24 cellular contexts compared by ENCODE assay signal in the genomic region with DNA sequence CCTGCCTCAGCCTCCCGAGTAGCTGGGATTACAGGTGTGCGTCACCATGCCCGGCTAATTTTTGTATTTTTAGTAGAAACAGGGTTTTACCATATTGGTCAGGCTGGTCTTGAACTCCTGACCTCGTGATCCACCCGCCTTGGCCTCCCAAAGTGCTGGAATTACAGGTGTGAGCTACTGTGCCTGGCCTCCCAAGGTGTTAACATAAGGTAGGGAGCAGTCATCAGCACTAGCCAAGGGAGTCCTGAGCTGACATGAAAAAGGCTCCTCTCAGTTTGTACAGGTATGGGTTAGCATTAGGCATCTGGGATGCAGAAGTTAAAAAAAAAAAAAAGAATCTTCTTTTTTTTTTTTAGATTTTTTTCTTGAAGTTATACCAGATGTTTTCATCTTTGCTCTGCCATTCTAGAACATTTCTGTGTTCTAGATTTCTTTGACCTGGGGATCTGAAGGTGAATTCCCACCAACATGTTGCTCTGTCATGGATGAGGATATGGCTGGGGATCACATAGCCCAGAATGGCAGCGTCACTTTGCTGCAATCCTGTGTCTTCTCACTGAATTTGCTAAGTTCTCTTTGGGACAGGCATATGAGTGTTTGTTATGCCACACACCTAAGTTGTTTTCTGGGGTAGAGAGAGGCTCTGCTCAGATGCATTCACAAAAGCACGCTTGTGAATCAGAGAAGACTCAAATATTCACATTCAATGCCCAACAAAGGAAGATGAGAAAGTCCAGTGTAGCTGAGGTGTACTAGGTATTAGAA. TPM values are rescaled to one million over a fixed set of nuclear protein-coding genes. Genes with fewer than 3 reads are reported as not detected.
DNase-seq lines count a peak whose midpoint lies in the region; ATAC-seq and TF ChIP-seq lines count a peak whose summit lies in the region.
"Had no signal": no experiment of that assay in that cellular context is flagged by ENCODE, and none has a peak within 500 bp of the region (broad histone marks: within the 10 kb centered on the region; RNA-seq: fewer than 3 reads in every experiment).

No MANE protein-coding gene starts in this region.

- H3K27me3 ChIP-seq in GM23338 (ENCODE audit: insufficient read depth) = no peaks in the 10 kb centered on the region
- no peaks in the 10 kb centered on the region for H3K27me3 ChIP-seq in body of pancreas
- H3K27me3 ChIP-seq: uterus had no signal

- no peak for TF ChIP-seq POLR2A in body of pancreas (IDR thresholded peaks at IDR 0.05)

- H3K4me1 Mint-ChIP-seq in GM23338 (no peaks in the 10 kb centered on the region; the same call in 2 of the 3 replicates), progenitor cell of endocrine pancreas (ENCODE audit: low read depth) (peaks cover 2% of the 10 kb centered on the region), Calu3 (ENCODE audit: low read depth, unreplicated experiment) (no peaks in the 10 kb centered on the region)
- H3K4me1 Mint-ChIP-seq: memory B cell had no signal

- ATAC-seq in GM23338 (peak; percentile 36; the same call in 1 of the 3 replicates), body of pancreas (peak; percentile 52)
- ATAC-seq: GM12878, psoas muscle had no signal

- H3K36me3 Mint-ChIP-seq in GM23338 (ENCODE audit: low read depth) = no peaks in the 10 kb centered on the region
- no peaks in the 10 kb centered on the region for H3K36me3 Mint-ChIP-seq in progenitor cell of endocrine pancreas (ENCODE audit: insufficient read depth)
- H3K36me3 Mint-ChIP-seq in Calu3 (ENCODE audit: insufficient read depth, unreplicated experiment) = peaks cover 5% of the 10 kb centered on the region
- H3K36me3 Mint-ChIP-seq: memory B cell had no signal

- in situ Hi-C loops in GM13976 (cut with MboI; ENCODE audit: low sequenced_read_pairs, unreplicated experiment) = no loop called here

- H3K4me3 Mint-ChIP-seq in GM23338 (no peak overlapping the region), progenitor cell of endocrine pancreas (ENCODE audit: low read depth) (no peak overlapping the region), Calu3 (ENCODE audit: low read depth, unreplicated experiment) (no peak overlapping the region)
- H3K4me3 Mint-ChIP-seq: activated T-helper 1 cell treated with anti-CD3 and anti-CD28 coated beads, Interleukin-12 subunit alpha, Interleukin-12 subunit beta, Interleukin-2, Interleukin-4 antibody, amounts not matched to agents 30 ng/mL and 10 ng/mL and 1 ng/mL, durations not matched to agents 14 hours and 24 hours and 36 hours; memory B cell had no signal

- WGBS in body of pancreas, 2 donors = 81% methylated on average over 7 of the region's 7 CpGs

- H3K27ac ChIP-seq in GM23338 (ENCODE audit: low read depth) (no peak overlapping the region), body of pancreas (no peak overlapping the region)
- H3K27ac ChIP-seq: psoas muscle, thoracic aorta, uterus, VCaP had no signal

- no peak overlapping the region for H3K4me3 ChIP-seq in GM23338
- no peak overlapping the region for H3K4me3 ChIP-seq in body of pancreas
- H3K4me3 ChIP-seq: GM12878, psoas muscle, thoracic aorta, uterus had no signal

- TF ChIP-seq CTCF in GM23338 (conservative IDR thresholded peaks at IDR 0.05; ENCODE audit: low read depth in 2 of 2) (no peak), body of pancreas (IDR thresholded peaks at IDR 0.05) (no peak), progenitor cell of endocrine pancreas (IDR thresholded peaks at IDR 0.05; ENCODE audit: unreplicated experiment) (no peak), Calu3 (IDR thresholded peaks at IDR 0.05; ENCODE audit: unreplicated experiment) (no peak), GM13976 (IDR thresholded peaks at IDR 0.05; ENCODE audit: borderline replicate concordance, control extremely low read depth, extremely low read depth, insufficient read depth, missing control alignments) (no peak)

- H3K4me2 ChIP-seq in GM23338 = no peak overlapping the region
- H3K4me2 ChIP-seq: SK-N-SH had no signal

- H3K27ac Mint-ChIP-seq in GM23338 (no peak overlapping the region), progenitor cell of endocrine pancreas (peak overlapping the region; percentile 45), Calu3 (ENCODE audit: unreplicated experiment) (no peak overlapping the region)
- H3K27ac Mint-ChIP-seq: activated T-helper 1 cell treated with anti-CD3 and anti-CD28 coated beads, Interleukin-12 subunit alpha, Interleukin-12 subunit beta, Interleukin-2, Interleukin-4 antibody, amounts not matched to agents 30 ng/mL and 10 ng/mL and 1 ng/mL, durations not matched to agents 14 hours and 24 hours and 36 hours; memory B cell had no signal

- BruUV-seq in Calu3 (replicated peaks; lab: Mats Ljungman, UMichigan) = no TSS peak

- H3K9me3 ChIP-seq in body of pancreas = no peaks in the 10 kb centered on the region
- H3K9me3 ChIP-seq: psoas muscle, SK-N-SH, thoracic aorta, uterus had no signal

- H3K27me3 Mint-ChIP-seq in GM23338 (ENCODE audit: insufficient read depth, low read depth, poor library complexity) = peaks cover 3% of the 10 kb centered on the region
- H3K27me3 Mint-ChIP-seq in progenitor cell of endocrine pancreas = no peaks in the 10 kb centered on the region
- no peaks in the 10 kb centered on the region for H3K27me3 Mint-ChIP-seq in Calu3 (ENCODE audit: unreplicated experiment)

- peak; percentile 57 for DNase-seq in activated CD8-positive, alpha-beta memory T cell treated with anti-CD3 and anti-CD28 coated beads for 24 hours
- no peak for DNase-seq in activated CD8-positive, alpha-beta memory T cell treated with anti-CD3 and anti-CD28 coated beads, Interleukin-2, amount 50 U/mL, for 4 hours
- DNase-seq in GM23338 (ENCODE audit: low spot score) = no peak
- DNase-seq in body of pancreas = no peak
- DNase-seq in progenitor cell of endocrine pancreas (ENCODE audit: low spot score, unreplicated experiment) = no peak
- DNase-seq in Calu3 = no peak
- no peak for DNase-seq in GM13976 (ENCODE audit: low spot score)
- no peak for DNase-seq in activated CD4-positive, CD25-positive, alpha-beta regulatory T cell treated with anti-CD3 and anti-CD28 coated beads, Interleukin-2, amount 50 U/mL, for 72 hours
- DNase-seq: glutamatergic neuron; HCEC 1CT; NCI-H1105; NCI-H2029; NCI-H345; NCI-H774; psoas muscle; SK-N-SH; stimulated activated CD4-positive, alpha-beta T cell treated with anti-CD3 and anti-CD28 coated beads, Interleukin-2, amount 100 ng/mL, for 24 hours; uterus had no signal

- H3K9me3 Mint-ChIP-seq in GM23338 = no peaks in the 10 kb centered on the region
- H3K9me3 Mint-ChIP-seq in progenitor cell of endocrine pancreas (ENCODE audit: low read depth) = no peaks in the 10 kb centered on the region
- H3K9me3 Mint-ChIP-seq in Calu3 (ENCODE audit: low read depth, unreplicated experiment) = no peaks in the 10 kb centered on the region
- H3K9me3 Mint-ChIP-seq: activated T-helper 1 cell treated with anti-CD3 and anti-CD28 coated beads, Interleukin-12 subunit alpha, Interleukin-12 subunit beta, Interleukin-2, Interleukin-4 antibody, amounts not matched to agents 30 ng/mL and 10 ng/mL and 1 ng/mL, durations not matched to agents 14 hours and 24 hours and 36 hours; memory B cell had no signal

- H3K9me2 ChIP-seq in GM23338 (ENCODE audit: insufficient read depth) = no peaks in the 10 kb centered on the region; the same call in 1 of the 2 replicates
- H3K9me2 ChIP-seq: SK-N-SH had no signal

- H3K4me1 ChIP-seq in GM23338 (ENCODE audit: insufficient read depth) = no peaks in the 10 kb centered on the region
- peaks cover 11% of the 10 kb centered on the region for H3K4me1 ChIP-seq in body of pancreas
- H3K4me1 ChIP-seq: psoas muscle, uterus had no signal

- no peaks in the 10 kb centered on the region for H4K20me1 ChIP-seq in GM23338 (replicated peaks; ENCODE audit: insufficient read depth)

- CTCF ChIA-PET in Calu3 (lab: Charles Lee) = no interaction called here

- H3F3A ChIP-seq in GM23338 (replicated peaks; ENCODE audit: low read depth) = no peaks in the 10 kb centered on the region

- H3K79me2 ChIP-seq in GM23338 (replicated peaks; ENCODE audit: insufficient read depth) = no peaks in the 10 kb centered on the region

- intact Hi-C loops in body of pancreas (cut with DNase I) (no loop called here), Calu3 (cut with micrococcal nuclease; ENCODE audit: unreplicated experiment) (no loop called here)

- H2AFZ ChIP-seq in GM23338 = no peak overlapping the region

- H3K36me3 ChIP-seq in GM23338 (ENCODE audit: insufficient read depth) (no peaks in the 10 kb centered on the region), body of pancreas (replicated peaks in 1 of 2; ENCODE audit: insufficient read depth in 1 of 2, low read depth in 2 of 2) (no peaks in the 10 kb centered on the region)
- H3K36me3 ChIP-seq: thoracic aorta, uterus had no signal

TF ChIP-seq in GM23338, 12 proteins besides CTCF, POLR2A, EP300 and RAD21 (continues in another document):
- TF ChIP-seq ETS1 (IDR thresholded peaks at IDR 0.05) (no peak), EZH2phosphoT487 (IDR thresholded peaks at IDR 0.05; ENCODE audit: unreplicated experiment) (no peak), CREB1 (CRISPR knock-in tag; IDR thresholded peaks at IDR 0.05; ENCODE audit: low read depth) (no peak)

RNA-seq across cellular contexts. Expression of gene PLA2G12A, which starts 24.4 kb away (rescaled TPM):
- 20.9 and 30.8 TPM in 2 replicates for total RNA-seq in GM23338 (2014; rRNA removed; shearing (Covaris generic))
- polyA plus RNA-seq in GM23338 (2016; fragmentation: Nextera tagmentation; extraction: Ambion mirVana) = 55.9 and 70.7 TPM in 2 replicates
- total RNA-seq in body of pancreas (10 to 100 TPM; 17.1 to 18.5 TPM), progenitor cell of endocrine pancreas (47.6 and 54.7 TPM in 2 replicates), Calu3 (2022) (45.0 and 45.4 TPM in 2 replicates)

RNA-seq across cellular contexts. Expression of gene CFI, which starts 47.5 kb away (rescaled TPM):
- total RNA-seq in GM23338 (2014; rRNA removed; shearing (Covaris generic)) = not detected in 2 replicates
- polyA plus RNA-seq in GM23338 (2016; fragmentation: Nextera tagmentation; extraction: Ambion mirVana) = not detected in 2 replicates
- total RNA-seq in body of pancreas (10 to 100 TPM; 15.8 to 31.6 TPM), progenitor cell of endocrine pancreas (0.24 TPM in 1 of 2 replicates, not detected in the other), Calu3 (2022) (25.8 and 27.7 TPM in 2 replicates)
- total RNA-seq: OCI-LY7 had no signal

RNA-seq across cellular contexts. Expression of gene CASP6, which starts 51.0 kb away (rescaled TPM):
- total RNA-seq in GM23338 (2014; rRNA removed; shearing (Covaris generic)) = 30.5 and 42.3 TPM in 2 replicates
- polyA plus RNA-seq in GM23338 (2016; fragmentation: Nextera tagmentation; extraction: Ambion mirVana) = 35.4 and 36.0 TPM in 2 replicates
- total RNA-seq in body of pancreas (1 to 10 TPM; 8.6 to 9.6 TPM), progenitor cell of endocrine pancreas (61.0 and 68.2 TPM in 2 replicates), Calu3 (2022) (16.1 and 22.3 TPM in 2 replicates)

Comparison
In these comparisons a context has a peak if more than half of its experiments do, and no peak if none do; other contexts are left out.
1. RNA of gene CFI, which starts 47.5 kb away (total RNA-seq): 15.8 to 31.6 TPM in body of pancreas and 25.8 to 27.7 TPM in Calu3; 0.24 TPM in progenitor cell of endocrine pancreas and not detected in GM23338; every median in the first group is over 10 times any median in the second.